Comparison of ENCODE assay signal across 16 cellular contexts in genomic region chrX:72080150-72080549, GRCh38. TPM values are rescaled to one million over a fixed set of nuclear protein-coding genes. Genes with fewer than 3 reads are reported as not detected.
DNase-seq lines count a peak whose midpoint lies in the region; ATAC-seq, FAIRE-seq and TF ChIP-seq lines count a peak whose summit lies in the region.
"Had no signal": no experiment of that assay in that cellular context is flagged by ENCODE, and none has a peak within 500 bp of the region (broad histone marks: within the 10 kb centered on the region; RNA-seq: fewer than 3 reads in every experiment).

No MANE protein-coding gene starts in this region.

- no peaks in the 10 kb centered on the region for H3K27me3 Mint-ChIP-seq in dendritic cell treated with granulocyte-macrophage colony-stimulating factor and Interleukin-4, amounts not matched to agents 40 ng/mL and 50 ng/mL, for 4 days
- H3K27me3 Mint-ChIP-seq in nephron (ENCODE audit: low read depth), result peaks cover 5% of the 10 kb centered on the region
- no peaks in the 10 kb centered on the region for H3K27me3 Mint-ChIP-seq in activated naive CD4-positive, alpha-beta T cell treated with anti-CD3 and anti-CD28 coated beads for 36 hours (ENCODE audit: low read depth)
- H3K27me3 Mint-ChIP-seq: activated CD4-positive, alpha-beta memory T cell treated with anti-CD3 and anti-CD28 coated beads for 36 hours had no signal

- DNase-seq in Right ventricle myocardium superior (no peak), cardiac septum (ENCODE audit: low spot score) (no peak), upper lobe of right lung (no peak), urothelium cell line (ENCODE audit: low spot score) (no peak)
- no peak for DNase-seq in activated naive CD4-positive, alpha-beta T cell treated with anti-CD3 and anti-CD28 coated beads for 36 hours
- DNase-seq: 8988T; activated CD4-positive, alpha-beta memory T cell treated with anti-CD3 and anti-CD28 coated beads for 36 hours; kidney; NCI-H146; NCI-H2227 treated with DMSO at 0.1 percent for 48 hours had no signal

- H3K4me3 ChIP-seq in upper lobe of right lung, result peak overlapping the region; percentile 14
- H3K4me3 ChIP-seq: prostate gland, SJSA1 had no signal

- ATAC-seq in Right ventricle myocardium superior (ENCODE audit: poor library complexity) (peak; percentile 49), upper lobe of right lung (peak; percentile 59), HG02623 (IDR thresholded peaks at IDR 0.05; ENCODE audit: unreplicated experiment) (no peak)

- intact Hi-C loops in Right ventricle myocardium superior (cut with DNase I) (no loop called here), cardiac septum (cut with DNase I) (loop anchor here (2.0 kb wide), 1 partner anchor 41 kb away; no protein-coding TSS in a partner anchor), upper lobe of right lung (cut with DNase I) (no loop called here)
- intact Hi-C loops in dendritic cell treated with granulocyte-macrophage colony-stimulating factor and Interleukin-4, amounts not matched to agents 40 ng/mL and 50 ng/mL, for 4 days (cut with micrococcal nuclease), result no loop called here
- intact Hi-C loops in activated naive CD4-positive, alpha-beta T cell treated with anti-CD3 and anti-CD28 coated beads for 36 hours (cut with micrococcal nuclease), result no loop called here

- no peaks in the 10 kb centered on the region for H3K36me3 Mint-ChIP-seq in dendritic cell treated with granulocyte-macrophage colony-stimulating factor and Interleukin-4, amounts not matched to agents 40 ng/mL and 50 ng/mL, for 4 days (ENCODE audit: low read depth)
- H3K36me3 Mint-ChIP-seq in nephron (ENCODE audit: low read depth), result no peaks in the 10 kb centered on the region
- H3K36me3 Mint-ChIP-seq in activated naive CD4-positive, alpha-beta T cell treated with anti-CD3 and anti-CD28 coated beads for 36 hours (ENCODE audit: low read depth), result no peaks in the 10 kb centered on the region
- H3K36me3 Mint-ChIP-seq: activated CD4-positive, alpha-beta memory T cell treated with anti-CD3 and anti-CD28 coated beads for 36 hours had no signal

- peak overlapping the region; percentile 51 for H3K27ac ChIP-seq in upper lobe of right lung
- H3K27ac ChIP-seq: prostate gland, SJSA1 had no signal

- no peak for FAIRE-seq in urothelium cell line (lab: Jason Lieb, UNC)
- FAIRE-seq: kidney, TTC549 had no signal

- H3K27me3 ChIP-seq in upper lobe of right lung, result no peaks in the 10 kb centered on the region
- H3K27me3 ChIP-seq: SJSA1 had no signal

- no peaks in the 10 kb centered on the region for H3K9me3 Mint-ChIP-seq in dendritic cell treated with granulocyte-macrophage colony-stimulating factor and Interleukin-4, amounts not matched to agents 40 ng/mL and 50 ng/mL, for 4 days
- H3K9me3 Mint-ChIP-seq in nephron, result peaks cover 20% of the 10 kb centered on the region
- no peaks in the 10 kb centered on the region for H3K9me3 Mint-ChIP-seq in activated naive CD4-positive, alpha-beta T cell treated with anti-CD3 and anti-CD28 coated beads for 36 hours
- H3K9me3 Mint-ChIP-seq: activated CD4-positive, alpha-beta memory T cell treated with anti-CD3 and anti-CD28 coated beads for 36 hours had no signal

- peaks cover 40% of the 10 kb centered on the region for H3K4me1 Mint-ChIP-seq in dendritic cell treated with granulocyte-macrophage colony-stimulating factor and Interleukin-4, amounts not matched to agents 40 ng/mL and 50 ng/mL, for 4 days (ENCODE audit: low read depth)
- peaks cover 30% of the 10 kb centered on the region for H3K4me1 Mint-ChIP-seq in nephron
- peaks cover 5% of the 10 kb centered on the region for H3K4me1 Mint-ChIP-seq in activated naive CD4-positive, alpha-beta T cell treated with anti-CD3 and anti-CD28 coated beads for 36 hours (ENCODE audit: low read depth)

- peak overlapping the region; percentile 80 for H3K27ac Mint-ChIP-seq in dendritic cell treated with granulocyte-macrophage colony-stimulating factor and Interleukin-4, amounts not matched to agents 40 ng/mL and 50 ng/mL, for 4 days
- peak overlapping the region; percentile 53 to 83 (median 75) for H3K27ac Mint-ChIP-seq in nephron
- no peak overlapping the region for H3K27ac Mint-ChIP-seq in activated naive CD4-positive, alpha-beta T cell treated with anti-CD3 and anti-CD28 coated beads for 36 hours
- H3K27ac Mint-ChIP-seq: activated CD4-positive, alpha-beta memory T cell treated with anti-CD3 and anti-CD28 coated beads for 36 hours had no signal

- H3K4me3 Mint-ChIP-seq in dendritic cell treated with granulocyte-macrophage colony-stimulating factor and Interleukin-4, amounts not matched to agents 40 ng/mL and 50 ng/mL, for 4 days, result no peak overlapping the region
- no peak overlapping the region for H3K4me3 Mint-ChIP-seq in nephron
- no peak overlapping the region for H3K4me3 Mint-ChIP-seq in activated naive CD4-positive, alpha-beta T cell treated with anti-CD3 and anti-CD28 coated beads for 36 hours
- H3K4me3 Mint-ChIP-seq: activated CD4-positive, alpha-beta memory T cell treated with anti-CD3 and anti-CD28 coated beads for 36 hours had no signal

- CTCF ChIA-PET in activated naive CD4-positive, alpha-beta T cell treated with anti-CD3 and anti-CD28 coated beads for 36 hours (lab: Charles Lee), result no interaction called here

- H3K4me1 ChIP-seq in upper lobe of right lung, result no peaks in the 10 kb centered on the region
- H3K4me1 ChIP-seq: prostate gland, SJSA1 had no signal

- TF ChIP-seq CTCF in nephron (IDR thresholded peaks at IDR 0.05; ENCODE audit: unreplicated experiment in 3 of 3) (no peak), upper lobe of right lung (IDR thresholded peaks at IDR 0.05) (no peak)

- no peaks in the 10 kb centered on the region for H3K36me3 ChIP-seq in upper lobe of right lung
- H3K36me3 ChIP-seq: prostate gland, SJSA1 had no signal

- H3K9me3 ChIP-seq in upper lobe of right lung, result no peaks in the 10 kb centered on the region
- H3K9me3 ChIP-seq: prostate gland, SJSA1 had no signal

RNA-seq across cellular contexts. Expression of gene RTL5, which starts 51.6 kb away (rescaled TPM):
- 2.4 TPM for total RNA-seq in Right ventricle myocardium superior
- total RNA-seq in cardiac septum, result 6.3 TPM
- total RNA-seq in upper lobe of right lung, result 9.2 TPM
- under 1 TPM; 0.10 TPM for total RNA-seq in activated naive CD4-positive, alpha-beta T cell treated with anti-CD3 and anti-CD28 coated beads for 36 hours
